ENCODE assay signal across 9 cellular contexts in the genomic region with DNA sequence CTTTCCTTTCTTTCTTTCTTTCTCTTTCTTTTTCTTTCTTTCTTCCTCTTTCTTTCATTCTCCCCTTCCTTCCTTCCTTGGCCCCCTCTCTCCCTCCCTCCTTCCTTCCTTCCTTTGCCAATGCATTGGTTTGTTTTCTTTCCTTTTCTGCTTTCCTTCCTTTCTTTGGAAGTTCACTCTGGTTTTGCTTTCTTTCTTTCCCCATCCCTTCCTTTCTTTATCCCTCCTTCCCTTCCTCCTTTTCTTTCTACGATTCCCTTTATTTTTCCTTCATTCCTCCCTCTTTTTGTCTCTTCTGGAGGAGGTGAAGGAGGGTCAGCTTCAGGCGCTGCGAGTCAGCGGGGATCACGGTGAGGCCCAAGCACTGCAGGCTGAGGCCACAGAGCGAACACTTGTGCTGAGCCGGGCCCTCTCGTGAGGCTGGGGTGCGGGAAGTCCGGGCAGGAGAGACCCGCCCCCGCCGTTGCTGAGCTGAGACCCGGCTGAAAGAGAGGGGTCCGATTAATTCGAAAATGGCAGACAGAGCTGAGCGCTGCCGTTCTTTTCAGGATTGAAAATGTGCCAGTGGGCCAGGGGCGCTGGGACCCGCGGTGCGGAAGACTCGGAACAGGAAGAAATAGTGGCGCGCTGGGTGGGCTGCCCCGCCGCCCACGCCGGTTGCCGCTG. TPM values are rescaled to one million over a fixed set of nuclear protein-coding genes. Genes with fewer than 3 reads are reported as not detected.
DNase-seq lines count a peak whose midpoint lies in the region; ATAC-seq and TF ChIP-seq lines count a peak whose summit lies in the region.
"Had no signal": no experiment of that assay in that cellular context is flagged by ENCODE, and none has a peak within 500 bp of the region (broad histone marks: within the 10 kb centered on the region; RNA-seq: fewer than 3 reads in every experiment).

No MANE protein-coding gene starts in this region.

- H3K27me3 ChIP-seq in heart right ventricle = peaks cover 86 to 100% (median 100%) of the 10 kb centered on the region in 7 donors
- H3K27me3 ChIP-seq in tibial artery = peaks cover 3 to 100% of the 10 kb centered on the region in 2 donors

- 4 to 7% methylated on average over 30 of the region's 30 CpGs for WGBS in heart right ventricle, 2 donors

- H3K9me3 Mint-ChIP-seq in activated T-helper 2 cell treated with anti-CD3 and anti-CD28 coated beads, Interferon-gamma antibody, Interleukin-2, Interleukin-4, amounts not matched to agents 10 μg/mL and 5 μg/mL and 100 μg/mL, durations not matched to agents 14 hours and 24 hours and 36 hours = no peaks in the 10 kb centered on the region
- no peaks in the 10 kb centered on the region for H3K9me3 Mint-ChIP-seq in memory B cell

- H3K9me3 ChIP-seq in heart right ventricle (no peaks in the 10 kb centered on the region), tibial artery (no peaks in the 10 kb centered on the region)

- no peaks in the 10 kb centered on the region for H3K36me3 ChIP-seq in heart right ventricle
- no peaks in the 10 kb centered on the region for H3K36me3 ChIP-seq in tibial artery

- H3K27me3 Mint-ChIP-seq in activated T-helper 2 cell treated with anti-CD3 and anti-CD28 coated beads, Interferon-gamma antibody, Interleukin-2, Interleukin-4, amounts not matched to agents 10 μg/mL and 5 μg/mL and 100 μg/mL, durations not matched to agents 14 hours and 24 hours and 36 hours (ENCODE audit: low read depth) = peaks cover 68% of the 10 kb centered on the region
- H3K27me3 Mint-ChIP-seq in memory B cell = peaks cover 27% of the 10 kb centered on the region

- peak overlapping the region; percentile 12 for H3K27ac Mint-ChIP-seq in activated T-helper 2 cell treated with anti-CD3 and anti-CD28 coated beads, Interferon-gamma antibody, Interleukin-2, Interleukin-4, amounts not matched to agents 10 μg/mL and 5 μg/mL and 100 μg/mL, durations not matched to agents 14 hours and 24 hours and 36 hours
- no peak overlapping the region for H3K27ac Mint-ChIP-seq in memory B cell

- peak overlapping the region; percentile 8 for H3K4me3 Mint-ChIP-seq in activated T-helper 2 cell treated with anti-CD3 and anti-CD28 coated beads, Interferon-gamma antibody, Interleukin-2, Interleukin-4, amounts not matched to agents 10 μg/mL and 5 μg/mL and 100 μg/mL, durations not matched to agents 14 hours and 24 hours and 36 hours (ENCODE audit: low read depth)
- peak overlapping the region; percentile 74 for H3K4me3 Mint-ChIP-seq in memory B cell

- ATAC-seq in heart right ventricle (no peak), Right ventricle myocardium superior (ENCODE audit: poor library complexity) (no peak), memory B cell (ENCODE audit: low read depth) (no peak), HG03108 (IDR thresholded peaks at IDR 0.05; ENCODE audit: unreplicated experiment) (no peak), HG02623 (IDR thresholded peaks at IDR 0.05; ENCODE audit: unreplicated experiment) (no peak)

- H3K4me1 ChIP-seq in heart right ventricle = peaks cover 18 to 73% (median 59%) of the 10 kb centered on the region in 9 donors
- H3K4me1 ChIP-seq in tibial artery = peaks cover 0 to 68% (median 57%) of the 10 kb centered on the region in 4 donors

- H3K4me3 ChIP-seq in heart right ventricle = peak overlapping the region; percentile 9 to 58 (median 23)
- peak overlapping the region; percentile 8 to 21 for H3K4me3 ChIP-seq in tibial artery

- intact Hi-C loops in heart right ventricle (cut with DNase I) = no loop called here
- intact Hi-C loops in Right ventricle myocardium superior (cut with DNase I) = no loop called here
- intact Hi-C loops in activated T-helper 2 cell treated with anti-CD3 and anti-CD28 coated beads, Interferon-gamma antibody, Interleukin-2, Interleukin-4, amounts not matched to agents 10 μg/mL and 5 μg/mL and 100 μg/mL, durations not matched to agents 14 hours and 24 hours and 36 hours (cut with micrococcal nuclease) = no loop called here
- intact Hi-C loops in tibial artery (cut with DNase I; ENCODE audit: low total_unique reads) = no loop called here

- TF ChIP-seq CTCF in heart right ventricle (IDR thresholded peaks at IDR 0.05) (no peak), tibial artery (IDR thresholded peaks at IDR 0.05) (no peak)

- DNase-seq in heart right ventricle = no peak
- DNase-seq in Right ventricle myocardium superior = no peak
- DNase-seq in activated T-helper 2 cell treated with anti-CD3 and anti-CD28 coated beads, Interferon-gamma antibody, Interleukin-2, Interleukin-4, amounts not matched to agents 10 μg/mL and 5 μg/mL and 100 μg/mL, durations not matched to agents 14 hours and 24 hours and 36 hours (ENCODE audit: low spot score) = no peak
- DNase-seq in memory B cell (ENCODE audit: low spot score in 2 of 2) = no peak
- DNase-seq in tibial artery = no peak
- no peak for DNase-seq in anterior cingulate cortex (lab: John Stamatoyannopoulos, UW)

- peaks cover 6% of the 10 kb centered on the region for H3K4me1 Mint-ChIP-seq in activated T-helper 2 cell treated with anti-CD3 and anti-CD28 coated beads, Interferon-gamma antibody, Interleukin-2, Interleukin-4, amounts not matched to agents 10 μg/mL and 5 μg/mL and 100 μg/mL, durations not matched to agents 14 hours and 24 hours and 36 hours (ENCODE audit: low read depth)
- H3K4me1 Mint-ChIP-seq in memory B cell = peaks cover 8% of the 10 kb centered on the region

- H3K36me3 Mint-ChIP-seq in activated T-helper 2 cell treated with anti-CD3 and anti-CD28 coated beads, Interferon-gamma antibody, Interleukin-2, Interleukin-4, amounts not matched to agents 10 μg/mL and 5 μg/mL and 100 μg/mL, durations not matched to agents 14 hours and 24 hours and 36 hours (ENCODE audit: low read depth) = no peaks in the 10 kb centered on the region
- H3K36me3 Mint-ChIP-seq in memory B cell = peaks cover 5% of the 10 kb centered on the region

- H3K27ac ChIP-seq in heart right ventricle = no peak overlapping the region
- no peak overlapping the region for H3K27ac ChIP-seq in tibial artery

RNA-seq across cellular contexts. Expression of a gene that starts 1.5 kb away (rescaled TPM):
- total RNA-seq in heart right ventricle = under 1 TPM in 2 of 10 donors, not detected in 8; 0.15 to 0.16 TPM
- polyA plus RNA-seq in heart right ventricle = under 1 TPM in 1 of 2 donors, not detected in 1; 0.01 TPM
- not detected for total RNA-seq in Right ventricle myocardium superior
- 0.18 and 0.21 TPM in 2 replicates for total RNA-seq in activated T-helper 2 cell treated with anti-CD3 and anti-CD28 coated beads, Interferon-gamma antibody, Interleukin-2, Interleukin-4, amounts not matched to agents 10 μg/mL and 5 μg/mL and 100 μg/mL, durations not matched to agents 14 hours and 24 hours and 36 hours
- total RNA-seq: lung microvascular endothelial cell had no signal
